In genomic region chr2:131311001-131311400, GRCh38 we compare ENCODE assay signal across 5 cellular contexts. TPM values are rescaled to one million over a fixed set of nuclear protein-coding genes. Genes with fewer than 3 reads are reported as not detected.
"Had no signal": no experiment of that assay in that cellular context is flagged by ENCODE, and none has a peak within 500 bp of the region (broad histone marks: within the 10 kb centered on the region; RNA-seq: fewer than 3 reads in every experiment).

No MANE protein-coding gene starts in this region.

RNA-seq across cellular contexts. Expression of gene RAB6D, which starts 53.0 kb away (rescaled TPM):
- total RNA-seq: cardiac muscle cell, left lobe of liver, natural killer cell, sigmoid colon, spleen had no signal
